8 cellular contexts compared by ENCODE assay signal in the genomic region with DNA sequence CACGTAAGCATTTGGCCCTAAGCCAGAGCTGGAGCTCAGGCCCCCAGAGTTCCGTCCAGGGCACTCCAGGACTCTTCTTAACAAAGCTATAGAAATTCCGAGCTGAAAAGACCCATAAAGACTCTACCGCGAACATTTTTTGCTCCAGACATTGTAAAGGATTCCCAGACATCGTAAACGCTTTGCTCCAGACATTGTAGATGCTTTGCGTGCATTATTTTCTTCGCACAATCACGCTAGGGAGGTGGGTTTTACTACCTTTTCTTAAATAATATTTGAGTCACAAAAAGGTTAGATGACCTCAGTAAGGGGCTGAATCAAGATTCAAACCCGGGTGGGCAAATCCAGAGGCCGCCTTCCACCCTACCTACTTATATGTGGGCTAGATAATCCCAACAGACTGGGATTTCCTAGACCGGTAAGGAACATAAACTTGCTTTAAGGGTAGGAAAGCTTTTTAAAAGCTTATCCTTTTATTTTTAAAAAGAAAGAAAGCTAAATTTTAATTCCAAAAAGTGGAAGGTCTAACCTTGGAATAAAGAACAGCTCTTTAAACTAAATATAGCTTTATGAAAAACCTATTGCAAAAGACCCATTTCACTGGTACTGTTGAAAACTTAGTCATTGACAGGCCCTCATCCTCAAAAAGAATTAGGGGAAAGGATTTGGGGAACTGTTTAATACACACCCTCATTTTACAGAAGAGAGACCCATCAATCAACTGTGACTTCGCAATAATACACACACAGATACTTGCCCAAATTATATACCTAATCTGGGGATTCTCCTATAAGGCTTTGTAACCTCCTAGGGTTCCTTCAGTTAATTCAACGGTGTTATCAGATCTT. TPM values are rescaled to one million over a fixed set of nuclear protein-coding genes. Genes with fewer than 3 reads are reported as not detected.
DNase-seq lines count a peak whose midpoint lies in the region; ATAC-seq and TF ChIP-seq lines count a peak whose summit lies in the region.

No MANE protein-coding gene starts in this region.

- H3K4me1 Mint-ChIP-seq in activated naive CD4-positive, alpha-beta T cell treated with anti-CD3 and anti-CD28 coated beads for 36 hours (ENCODE audit: low read depth), result peaks cover 69% of the 10 kb centered on the region
- peaks cover 66% of the 10 kb centered on the region for H3K4me1 Mint-ChIP-seq in T-helper 17 cell

- intact Hi-C loops in activated naive CD4-positive, alpha-beta T cell treated with anti-CD3 and anti-CD28 coated beads for 36 hours (cut with micrococcal nuclease), result loop anchor here (1.0 to 5.0 kb wide), 8 partner anchors 17 to 1724 kb away; a partner anchor contains a TSS

- H3K36me3 Mint-ChIP-seq in activated naive CD4-positive, alpha-beta T cell treated with anti-CD3 and anti-CD28 coated beads for 36 hours (ENCODE audit: low read depth), result peaks cover 35% of the 10 kb centered on the region
- peaks cover 11% of the 10 kb centered on the region for H3K36me3 Mint-ChIP-seq in T-helper 17 cell (ENCODE audit: low read depth)

- no peaks in the 10 kb centered on the region for H3K9me3 Mint-ChIP-seq in activated naive CD4-positive, alpha-beta T cell treated with anti-CD3 and anti-CD28 coated beads for 36 hours

- CTCF ChIA-PET in activated naive CD4-positive, alpha-beta T cell treated with anti-CD3 and anti-CD28 coated beads for 36 hours (lab: Charles Lee), result interaction anchor here (0.6 to 3.4 kb wide), 10 partner anchors 12 to 139 kb away, joined by 3 to 39 read pairs (median 4); no protein-coding TSS in a partner anchor

- H3K27ac Mint-ChIP-seq in activated naive CD4-positive, alpha-beta T cell treated with anti-CD3 and anti-CD28 coated beads for 36 hours, result peak overlapping the region; percentile 89
- peak overlapping the region; percentile 100 for H3K27ac Mint-ChIP-seq in T-helper 17 cell

- ATAC-seq in T-helper 17 cell (no peak), GM19395 (IDR thresholded peaks at IDR 0.05; ENCODE audit: unreplicated experiment) (no peak), HG03342 (IDR thresholded peaks at IDR 0.05; ENCODE audit: unreplicated experiment) (no peak)

- DNase-seq in activated naive CD4-positive, alpha-beta T cell treated with anti-CD3 and anti-CD28 coated beads for 36 hours, result no peak
- no peak for DNase-seq in activated naive CD4-positive, alpha-beta T cell treated with Interleukin-2 at 50 U/mL for 16 hours
- DNase-seq in T-helper 17 cell, result no peak
- DNase-seq in fibroblast of peridontal ligament (ENCODE audit: extremely low read depth), result peak; percentile 72
- DNase-seq in retinal pigment epithelial cell (ENCODE audit: low read depth), result no peak
- DNase-seq in kidney tubule cell (ENCODE audit: low spot score), result no peak

- H3K4me3 Mint-ChIP-seq in activated naive CD4-positive, alpha-beta T cell treated with anti-CD3 and anti-CD28 coated beads for 36 hours, result peak overlapping the region; percentile 82
- H3K4me3 Mint-ChIP-seq in T-helper 17 cell, result peak overlapping the region; percentile 95

- no peaks in the 10 kb centered on the region for H3K9me3 ChIP-seq in T-helper 17 cell (ENCODE audit: control insufficient read depth, low read length, poor library complexity, severe bottlenecking)

- no peak for TF ChIP-seq CTCF in retinal pigment epithelial cell (conservative IDR thresholded peaks at IDR 0.05; ENCODE audit: low read depth, low read length)

- H3K4me3 ChIP-seq in retinal pigment epithelial cell (ENCODE audit: low read length), result peak overlapping the region; percentile 81

- H3K27me3 Mint-ChIP-seq in activated naive CD4-positive, alpha-beta T cell treated with anti-CD3 and anti-CD28 coated beads for 36 hours (ENCODE audit: low read depth), result no peaks in the 10 kb centered on the region
- H3K27me3 Mint-ChIP-seq in T-helper 17 cell, result no peaks in the 10 kb centered on the region

RNA-seq across cellular contexts. Expression of a gene that starts 0.8 kb away (rescaled TPM):
- total RNA-seq in activated naive CD4-positive, alpha-beta T cell treated with anti-CD3 and anti-CD28 coated beads for 36 hours, result 100 to 1,000 TPM; 238 to 263 TPM
- total RNA-seq in T-helper 17 cell, result 100 to 1,000 TPM; 227 to 245 TPM
